In the genomic region with DNA sequence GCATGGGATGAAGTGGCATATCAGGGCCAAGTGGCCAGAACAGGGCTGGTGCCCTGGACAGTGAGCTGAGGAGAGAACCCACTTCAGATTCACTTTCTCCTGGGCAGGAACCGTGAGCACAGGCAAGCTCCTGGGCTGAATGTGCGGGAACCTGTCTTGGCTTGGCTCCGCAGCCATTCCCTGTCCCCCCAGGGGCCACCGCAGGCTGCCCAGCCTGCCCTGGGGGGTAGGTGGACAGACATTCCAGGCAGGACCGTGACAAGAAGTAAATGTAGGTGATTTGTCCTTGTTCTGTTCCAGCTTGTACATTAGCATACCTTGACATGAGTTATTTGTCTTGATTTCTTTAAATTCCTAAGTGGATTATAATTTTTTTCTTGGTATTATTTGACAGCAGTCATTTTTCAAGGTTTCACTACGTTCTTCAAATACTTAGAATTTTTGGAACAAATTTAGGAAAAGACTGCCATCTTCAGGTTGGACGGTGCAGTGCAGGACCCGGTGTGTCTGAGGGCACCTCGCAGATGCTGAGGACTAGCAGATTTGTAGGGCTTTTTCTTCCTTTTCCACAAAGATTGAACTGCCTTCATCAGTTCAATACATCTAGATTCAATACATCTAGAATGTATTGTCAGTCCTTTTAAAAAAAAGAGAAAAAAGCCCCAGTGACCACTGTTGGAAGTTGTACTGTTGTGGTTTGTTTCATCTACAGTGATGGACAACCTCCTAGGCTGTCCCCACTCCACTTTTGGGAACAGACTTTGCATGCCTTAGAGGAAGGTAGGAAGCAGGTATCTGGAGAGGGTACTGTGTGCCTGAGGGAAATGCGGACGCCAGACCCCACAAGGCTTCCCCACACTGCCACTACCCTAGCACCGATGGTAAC, we compare ENCODE assay signal across 8 cellular contexts.
DNase-seq lines count a peak whose midpoint lies in the region; ATAC-seq and TF ChIP-seq lines count a peak whose summit lies in the region.

No MANE protein-coding gene starts in this region.

- DNase-seq in CD14-positive monocyte (ENCODE audit: low spot score): no peak
- peak; percentile 67 for DNase-seq in NCI-H2196 (lab: John Stamatoyannopoulos, UW; ENCODE audit: unreplicated experiment)
- peak; percentile 89 for DNase-seq in activated CD4-positive, alpha-beta T cell treated with anti-CD3 and anti-CD28 coated beads, Interleukin-2, amount 10 ng/mL, durations not matched to agents 24 days and 14 days
- peak; percentile 90 for DNase-seq in endodermal cell
- peak; percentile 52 for DNase-seq in mucosa of gallbladder (ENCODE audit: low spot score)
- DNase-seq in superior temporal gyrus (ENCODE audit: extremely low spot score): peak; percentile 85

- H3K9me3 Mint-ChIP-seq in CD14-positive monocyte: peaks cover 0 to 2% (median 0%) of the 10 kb centered on the region in 7 donors
- no peaks in the 10 kb centered on the region for H3K9me3 Mint-ChIP-seq in activated CD4-positive, alpha-beta T cell treated with anti-CD3 and anti-CD28 coated beads, Interleukin-2, amount 10 ng/mL, durations not matched to agents 24 days and 14 days
- no peaks in the 10 kb centered on the region for H3K9me3 Mint-ChIP-seq in endodermal cell

- H3K27me3 Mint-ChIP-seq in CD14-positive monocyte (ENCODE audit: low read depth in 3 of 3): peaks cover 6 to 14% (median 7%) of the 10 kb centered on the region in 3 donors
- H3K27me3 Mint-ChIP-seq in activated CD4-positive, alpha-beta T cell treated with anti-CD3 and anti-CD28 coated beads, Interleukin-2, amount 10 ng/mL, durations not matched to agents 24 days and 14 days: peaks cover 19% of the 10 kb centered on the region
- no peaks in the 10 kb centered on the region for H3K27me3 Mint-ChIP-seq in endodermal cell (ENCODE audit: insufficient read depth)

- no peaks in the 10 kb centered on the region for H3K9me3 ChIP-seq in endodermal cell (ENCODE audit: control insufficient read depth, low read length)

- H3K4me3 Mint-ChIP-seq in CD14-positive monocyte (no peak overlapping the region), endodermal cell (no peak overlapping the region)
- H3K4me3 Mint-ChIP-seq in activated CD4-positive, alpha-beta T cell treated with anti-CD3 and anti-CD28 coated beads, Interleukin-2, amount 10 ng/mL, durations not matched to agents 24 days and 14 days: no peak overlapping the region

- H3K27ac Mint-ChIP-seq in CD14-positive monocyte (no peak overlapping the region), endodermal cell (peak overlapping the region; percentile 77)
- H3K27ac Mint-ChIP-seq in activated CD4-positive, alpha-beta T cell treated with anti-CD3 and anti-CD28 coated beads, Interleukin-2, amount 10 ng/mL, durations not matched to agents 24 days and 14 days: no peak overlapping the region

- no peak overlapping the region for H3K9ac ChIP-seq in endodermal cell (ENCODE audit: extremely low read depth, low read length, poor library complexity, severe bottlenecking)

- no peaks in the 10 kb centered on the region for H3K4me1 ChIP-seq in endodermal cell (ENCODE audit: control insufficient read depth, insufficient read depth, low read length)

- H3K36me3 ChIP-seq in endodermal cell (ENCODE audit: control insufficient read depth, insufficient read depth, low read length): peaks cover 74% of the 10 kb centered on the region

- ATAC-seq in GM21528 (IDR thresholded peaks at IDR 0.05; ENCODE audit: low FRiP score, unreplicated experiment): peak; percentile 58
- no peak for ATAC-seq in GM21515 (IDR thresholded peaks at IDR 0.05; ENCODE audit: unreplicated experiment)

- H3K4me3 ChIP-seq in endodermal cell (ENCODE audit: low read length): no peak overlapping the region

- intact Hi-C loops in CD14-positive monocyte (cut with micrococcal nuclease): loop anchor here (2.0 to 10.0 kb wide), 4 partner anchors 295 to 569 kb away; no protein-coding TSS in a partner anchor
- intact Hi-C loops in activated CD4-positive, alpha-beta T cell treated with anti-CD3 and anti-CD28 coated beads, Interleukin-2, amount 10 ng/mL, durations not matched to agents 24 days and 14 days (cut with micrococcal nuclease): loop anchor here (1.0 to 5.0 kb wide), 3 partner anchors 295 to 847 kb away; no protein-coding TSS in a partner anchor

- H3K36me3 Mint-ChIP-seq in CD14-positive monocyte (no peaks in the 10 kb centered on the region), endodermal cell (ENCODE audit: low read depth) (peaks cover 50% of the 10 kb centered on the region)
- H3K36me3 Mint-ChIP-seq in activated CD4-positive, alpha-beta T cell treated with anti-CD3 and anti-CD28 coated beads, Interleukin-2, amount 10 ng/mL, durations not matched to agents 24 days and 14 days (ENCODE audit: low read depth): no peaks in the 10 kb centered on the region

- peak overlapping the region; percentile 40 for H3K27ac ChIP-seq in endodermal cell (ENCODE audit: low read depth, low read length)

- TF ChIP-seq CTCF in CD14-positive monocyte (IDR thresholded peaks at IDR 0.05) (peak; percentile 79), endodermal cell (conservative IDR thresholded peaks at IDR 0.05) (peak; percentile 94)

- WGBS in endodermal cell (ENCODE audit: insufficient coverage in 1 of 2, insufficient read length in 1 of 2), 2 experiments: 62 to 64% methylated on average over 8 to 12 of the region's 12 CpGs

- H3K27me3 ChIP-seq in endodermal cell (ENCODE audit: control insufficient read depth, insufficient read depth, low read length, poor library complexity, severe bottlenecking): no peaks in the 10 kb centered on the region

- H3K4me1 Mint-ChIP-seq in CD14-positive monocyte (peaks cover 11% of the 10 kb centered on the region), endodermal cell (peaks cover 12% of the 10 kb centered on the region)
- no peaks in the 10 kb centered on the region for H3K4me1 Mint-ChIP-seq in activated CD4-positive, alpha-beta T cell treated with anti-CD3 and anti-CD28 coated beads, Interleukin-2, amount 10 ng/mL, durations not matched to agents 24 days and 14 days
